13 cellular contexts compared by ENCODE assay signal in genomic region chr13:40692946-40693345, GRCh38. TPM values are rescaled to one million over a fixed set of nuclear protein-coding genes. Genes with fewer than 3 reads are reported as not detected.
A peak's percentile ranks its signal among the peaks of the same experiment; 100 is the strongest.
DNase-seq lines count a peak whose midpoint lies in the region; ATAC-seq and TF ChIP-seq lines count a peak whose summit lies in the region.
"Had no signal": no experiment of that assay in that cellular context is flagged by ENCODE, and none has a peak within 500 bp of the region (broad histone marks: within the 10 kb centered on the region; RNA-seq: fewer than 3 reads in every experiment).

No MANE protein-coding gene starts in this region.

- no peak for DNase-seq in activated CD8-positive, alpha-beta memory T cell treated with anti-CD3 and anti-CD28 coated beads, Interleukin-2, amount 50 U/mL, for 4 hours
- DNase-seq in omental fat pad (ENCODE audit: low spot score), result no peak
- DNase-seq in amygdala (lab: John Stamatoyannopoulos, UW), result no peak
- no peak for DNase-seq in activated CD4-positive, alpha-beta memory T cell treated with anti-CD3 and anti-CD28 coated beads for 36 hours
- DNase-seq: activated CD4-positive, alpha-beta T cell treated with anti-CD3 and anti-CD28 coated beads, Interleukin-2, amount 50 U/mL, for 4 hours; activated naive CD8-positive, alpha-beta T cell treated with anti-CD3 and anti-CD28 coated beads, Interleukin-2, amount 10 ng/mL, durations not matched to agents 7 days and 5 days; effector CD8-positive, alpha-beta T cell; naive B cell had no signal

- no peaks in the 10 kb centered on the region for H3K27me3 Mint-ChIP-seq in activated CD4-positive, alpha-beta memory T cell treated with anti-CD3 and anti-CD28 coated beads for 36 hours
- H3K27me3 Mint-ChIP-seq: activated naive CD8-positive, alpha-beta T cell treated with anti-CD3 and anti-CD28 coated beads, Interleukin-2, amount 10 ng/mL, durations not matched to agents 7 days and 5 days; naive B cell had no signal

- ATAC-seq in GM21447 (IDR thresholded peaks at IDR 0.05; ENCODE audit: unreplicated experiment), result peak; percentile 57
- ATAC-seq in HG03342 (IDR thresholded peaks at IDR 0.05; ENCODE audit: unreplicated experiment), result peak; percentile 49
- no peak for ATAC-seq in omental fat pad (ENCODE audit: low FRiP score)
- ATAC-seq: HepG2 had no signal

- peaks cover 92% of the 10 kb centered on the region for H3K4me1 ChIP-seq in DOHH2 (ENCODE audit: control insufficient read depth, low read length)

- peaks cover 10% of the 10 kb centered on the region; the same call in 1 of the 2 replicates for H3K79me2 ChIP-seq in DOHH2 (ENCODE audit: control insufficient read depth, low read length)
- H3K79me2 ChIP-seq in SU-DHL-6 (ENCODE audit: insufficient read depth, low read length), result no peaks in the 10 kb centered on the region

- H3K4me3 ChIP-seq in DOHH2 (ENCODE audit: low read length) (peak overlapping the region; percentile 52), SU-DHL-6 (ENCODE audit: insufficient read depth, low read length, poor library complexity, severe bottlenecking) (no peak overlapping the region)

- H3K27ac ChIP-seq in DOHH2 (ENCODE audit: low read depth, low read length), result peak overlapping the region; percentile 96
- peak overlapping the region; percentile 98 for H3K27ac ChIP-seq in SU-DHL-6 (ENCODE audit: low read depth, low read length)

- intact Hi-C loops in activated CD4-positive, alpha-beta memory T cell treated with anti-CD3 and anti-CD28 coated beads for 36 hours (cut with micrococcal nuclease), result no loop called here

- H3K4me1 Mint-ChIP-seq in activated CD4-positive, alpha-beta memory T cell treated with anti-CD3 and anti-CD28 coated beads for 36 hours (ENCODE audit: low read depth), result no peaks in the 10 kb centered on the region
- H3K4me1 Mint-ChIP-seq: activated naive CD8-positive, alpha-beta T cell treated with anti-CD3 and anti-CD28 coated beads, Interleukin-2, amount 10 ng/mL, durations not matched to agents 7 days and 5 days had no signal

- POLR2A ChIA-PET in activated CD4-positive, alpha-beta memory T cell treated with anti-CD3 and anti-CD28 coated beads for 36 hours (lab: Charles Lee), result no interaction called here

- H3K4me3 Mint-ChIP-seq in activated CD4-positive, alpha-beta memory T cell treated with anti-CD3 and anti-CD28 coated beads for 36 hours, result no peak overlapping the region
- H3K4me3 Mint-ChIP-seq: activated naive CD8-positive, alpha-beta T cell treated with anti-CD3 and anti-CD28 coated beads, Interleukin-2, amount 10 ng/mL, durations not matched to agents 7 days and 5 days; naive B cell had no signal

- H3K27me3 ChIP-seq in DOHH2 (ENCODE audit: control insufficient read depth, low read length), result no peaks in the 10 kb centered on the region
- H3K27me3 ChIP-seq in SU-DHL-6 (ENCODE audit: low read length), result no peaks in the 10 kb centered on the region

- peak overlapping the region; percentile 41 for H3K9ac ChIP-seq in SU-DHL-6 (ENCODE audit: low read length)

- H3K9me2 ChIP-seq in DOHH2 (replicated peaks; ENCODE audit: control insufficient read depth, low read length) (no peaks in the 10 kb centered on the region), SU-DHL-6 (replicated peaks; ENCODE audit: insufficient read depth, low read length) (no peaks in the 10 kb centered on the region)

- H3K9me3 Mint-ChIP-seq in activated CD4-positive, alpha-beta memory T cell treated with anti-CD3 and anti-CD28 coated beads for 36 hours, result no peaks in the 10 kb centered on the region
- H3K9me3 Mint-ChIP-seq: activated naive CD8-positive, alpha-beta T cell treated with anti-CD3 and anti-CD28 coated beads, Interleukin-2, amount 10 ng/mL, durations not matched to agents 7 days and 5 days had no signal

- CTCF ChIA-PET in activated CD4-positive, alpha-beta memory T cell treated with anti-CD3 and anti-CD28 coated beads for 36 hours (lab: Charles Lee), result no interaction called here

- H3K9me3 ChIP-seq in DOHH2 (ENCODE audit: control insufficient read depth, insufficient read depth, low read length), result peaks cover 4% of the 10 kb centered on the region; the same call in 1 of the 2 replicates
- H3K9me3 ChIP-seq in SU-DHL-6 (ENCODE audit: insufficient read depth, low read length), result no peaks in the 10 kb centered on the region

- no peaks in the 10 kb centered on the region for H3K36me3 Mint-ChIP-seq in activated CD4-positive, alpha-beta memory T cell treated with anti-CD3 and anti-CD28 coated beads for 36 hours
- H3K36me3 Mint-ChIP-seq: activated naive CD8-positive, alpha-beta T cell treated with anti-CD3 and anti-CD28 coated beads, Interleukin-2, amount 10 ng/mL, durations not matched to agents 7 days and 5 days; naive B cell had no signal

- H3F3A ChIP-seq in DOHH2 (ENCODE audit: control insufficient read depth, insufficient read depth) (peaks cover 50% of the 10 kb centered on the region), SU-DHL-6 (ENCODE audit: insufficient read depth) (peaks cover 75% of the 10 kb centered on the region)

- H3K4me2 ChIP-seq in DOHH2 (ENCODE audit: low read length) (peak overlapping the region; percentile 69), SU-DHL-6 (ENCODE audit: low read depth, low read length, poor library complexity, severe bottlenecking) (peak overlapping the region; percentile 57)

- TF ChIP-seq CTCF in DOHH2 (IDR thresholded peaks at IDR 0.05; ENCODE audit: low read depth, low read length, poor library complexity, severe bottlenecking) (no peak), SU-DHL-6 (IDR thresholded peaks at IDR 0.05; ENCODE audit: insufficient read depth, low read length, poor library complexity, severe bottlenecking) (no peak), omental fat pad (IDR thresholded peaks at IDR 0.05) (no peak)

- H3K36me3 ChIP-seq in DOHH2 (ENCODE audit: control insufficient read depth, low read length) (peaks cover 7% of the 10 kb centered on the region; the same call in 1 of the 2 replicates), SU-DHL-6 (ENCODE audit: low read length) (no peaks in the 10 kb centered on the region)

- no peaks in the 10 kb centered on the region for H4K20me1 ChIP-seq in DOHH2 (ENCODE audit: control insufficient read depth, insufficient read depth, low read depth, low read length)
- no peaks in the 10 kb centered on the region for H4K20me1 ChIP-seq in SU-DHL-6 (ENCODE audit: low read depth, low read length)

- H3K27ac Mint-ChIP-seq in activated CD4-positive, alpha-beta memory T cell treated with anti-CD3 and anti-CD28 coated beads for 36 hours, result no peak overlapping the region
- H3K27ac Mint-ChIP-seq: activated naive CD8-positive, alpha-beta T cell treated with anti-CD3 and anti-CD28 coated beads, Interleukin-2, amount 10 ng/mL, durations not matched to agents 7 days and 5 days; naive B cell had no signal

- no peak overlapping the region for H2AFZ ChIP-seq in SU-DHL-6 (ENCODE audit: low read depth, low read length, severe bottlenecking)

RNA-seq across cellular contexts. Expression of gene FOXO1, which starts 26.5 kb away (rescaled TPM):
- total RNA-seq in omental fat pad, result 100 to 1,000 TPM in 1 of 4 donors, 10 to 100 TPM in 3; 65.7 to 111 (median 87.5) TPM
- 10 to 100 TPM; 34.2 to 34.5 TPM for total RNA-seq in activated CD4-positive, alpha-beta memory T cell treated with anti-CD3 and anti-CD28 coated beads for 36 hours
